ENCODE assay signal across 33 cellular contexts in the genomic region with DNA sequence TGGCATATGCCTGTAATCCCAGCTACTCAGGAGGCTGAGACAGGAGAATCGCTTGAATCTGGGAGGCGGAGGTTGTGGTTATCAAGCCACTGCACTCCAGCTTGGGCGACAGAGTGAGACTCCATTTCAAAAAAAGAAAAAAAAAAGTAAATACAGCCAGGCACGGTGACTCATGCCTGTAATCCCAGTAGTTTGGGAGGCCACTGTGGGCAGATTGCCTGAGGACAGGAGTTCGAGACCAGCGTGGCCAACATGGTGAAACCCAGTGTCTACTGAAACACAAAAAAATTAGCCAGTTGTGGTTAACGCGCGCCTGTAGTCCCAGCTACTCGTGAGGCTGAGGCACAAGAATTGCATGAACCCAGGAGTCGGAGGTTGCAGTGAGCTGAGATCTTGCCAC. TPM values are rescaled to one million over a fixed set of nuclear protein-coding genes. Genes with fewer than 3 reads are reported as not detected.
A peak's percentile ranks its signal among the peaks of the same experiment; 100 is the strongest.
DNase-seq lines count a peak whose midpoint lies in the region; ATAC-seq, FAIRE-seq and TF ChIP-seq lines count a peak whose summit lies in the region.
"Had no signal": no experiment of that assay in that cellular context is flagged by ENCODE, and none has a peak within 500 bp of the region (broad histone marks: within the 10 kb centered on the region; RNA-seq: fewer than 3 reads in every experiment).

No MANE protein-coding gene starts in this region.

- no peak for TF ChIP-seq POLR2A in K562 (conservative IDR thresholded peaks at IDR 0.05)

- no peaks in the 10 kb centered on the region for H3K36me3 ChIP-seq in K562 (ENCODE audit: control insufficient read depth, insufficient read depth, low read length)
- H3K36me3 ChIP-seq: breast epithelium, thoracic aorta had no signal

- H3K27me3 Mint-ChIP-seq in activated naive CD8-positive, alpha-beta T cell treated with anti-CD3 and anti-CD28 coated beads, Interleukin-2, amount 50 U/mL, for 24 hours: peaks cover 13% of the 10 kb centered on the region

- no peak for TF ChIP-seq EP300 in K562 (IDR thresholded peaks at IDR 0.05; ENCODE audit: low read length)

- H3K9ac ChIP-seq in K562 (ENCODE audit: insufficient read depth in 1 of 2, low read depth in 2 of 2, low read length in 2 of 2): no peak overlapping the region
- H3K9ac ChIP-seq: parathyroid adenoma had no signal

- intact Hi-C loops in K562 (cut with micrococcal nuclease): no loop called here
- intact Hi-C loops in head of caudate nucleus (cut with DNase I): no loop called here

- H3K9me3 ChIP-seq in K562 (replicated peaks; ENCODE audit: control insufficient read depth, insufficient read depth, low read depth, low read length): no peaks in the 10 kb centered on the region
- H3K9me3 ChIP-seq: breast epithelium, SJCRH30, thoracic aorta had no signal

- no peak overlapping the region for H3K4me3 ChIP-seq in K562
- H3K4me3 ChIP-seq: breast epithelium, SJCRH30, smooth muscle cell, thoracic aorta had no signal

- H3K36me3 Mint-ChIP-seq in activated naive CD8-positive, alpha-beta T cell treated with anti-CD3 and anti-CD28 coated beads, Interleukin-2, amount 50 U/mL, for 24 hours (ENCODE audit: low read depth): peaks cover 5% of the 10 kb centered on the region

- H3K4me2 ChIP-seq in K562 (ENCODE audit: insufficient read depth, low read length): no peak overlapping the region
- H3K4me2 ChIP-seq: GM23338, smooth muscle cell had no signal

- TF ChIP-seq RAD21 in K562 (CRISPR knock-in tag; conservative IDR thresholded peaks at IDR 0.05 in 1 of 2, IDR thresholded peaks at IDR 0.05 in 1 of 2): no peak

- H2AFZ ChIP-seq in K562 (ENCODE audit: low read depth, low read length): no peak overlapping the region
- H2AFZ ChIP-seq: parathyroid adenoma had no signal

- no peaks in the 10 kb centered on the region for H3K79me2 ChIP-seq in K562 (ENCODE audit: control insufficient read depth, insufficient read depth, low read length)

- in situ Hi-C loops in K562 (cut with MboI): no loop called here

- peaks cover 0 to 8% of the 10 kb centered on the region in 2 experiments; a peak in 2 of 5 replicates for H3K4me1 ChIP-seq in K562 (replicated peaks in 1 of 2; ENCODE audit: control insufficient read depth in 2 of 2, insufficient read depth in 2 of 2, low read length in 2 of 2)
- H3K4me1 ChIP-seq: breast epithelium, SJCRH30 had no signal

- H4K20me1 ChIP-seq in K562 (replicated peaks; ENCODE audit: control insufficient read depth, insufficient read depth, low read length): no peaks in the 10 kb centered on the region

- peaks cover 2 to 20% of the 10 kb centered on the region in 2 experiments; a peak in 4 of 5 replicates for H3K27me3 ChIP-seq in K562 (ENCODE audit: control insufficient read depth in 2 of 2, insufficient read depth in 2 of 2, low read length in 2 of 2)
- H3K27me3 ChIP-seq: breast epithelium, SJCRH30 had no signal

- POLR2A ChIA-PET in HEK293T (lab: Yijun Ruan, JAX) (no interaction called here), K562 (lab: Yijun Ruan, JAX) (interaction anchor here (0.6 kb wide), 1 partner anchor 8 kb away, joined by 4 read pairs; no protein-coding TSS in a partner anchor)

- no TSS peak for BruUV-seq in K562 (replicated peaks; lab: Mats Ljungman, UMichigan)

- no peak overlapping the region for H3K4me3 Mint-ChIP-seq in activated naive CD8-positive, alpha-beta T cell treated with anti-CD3 and anti-CD28 coated beads, Interleukin-2, amount 50 U/mL, for 24 hours

- no peak for ATAC-seq in K562
- no peak for ATAC-seq in activated naive CD8-positive, alpha-beta T cell treated with anti-CD3 and anti-CD28 coated beads, Interleukin-2, amount 50 U/mL, for 24 hours
- ATAC-seq: GM23338; left ventricle myocardium superior; stimulated activated naive CD8-positive, alpha-beta T cell treated with anti-CD3 and anti-CD28 coated beads, Interleukin-15, amount 100 ng/mL, for 72 hours had no signal

- H3K9me1 ChIP-seq in K562 (ENCODE audit: control insufficient read depth, insufficient read depth, low read length): no peaks in the 10 kb centered on the region

- no peak overlapping the region for H3K27ac ChIP-seq in K562 (ENCODE audit: extremely low read depth, low read depth, low read length)
- H3K27ac ChIP-seq: breast epithelium, HL-60, parathyroid adenoma, SJCRH30, thoracic aorta, WERI-Rb-1 had no signal

- no peak for FAIRE-seq in K562 (lab: Jason Lieb, UNC)

- H3K4me1 Mint-ChIP-seq in activated naive CD8-positive, alpha-beta T cell treated with anti-CD3 and anti-CD28 coated beads, Interleukin-2, amount 50 U/mL, for 24 hours: peaks cover 10% of the 10 kb centered on the region

- H3K27ac Mint-ChIP-seq in activated naive CD8-positive, alpha-beta T cell treated with anti-CD3 and anti-CD28 coated beads, Interleukin-2, amount 50 U/mL, for 24 hours: no peak overlapping the region
- H3K27ac Mint-ChIP-seq: activated naive CD8-positive, alpha-beta T cell; GM23338; stimulated activated naive CD8-positive, alpha-beta T cell treated with anti-CD3 and anti-CD28 coated beads, Interleukin-15, amount 100 ng/mL, for 72 hours had no signal

- DNase-seq in EH (ENCODE audit: low read depth) (peak; percentile 34), HEK293T (ENCODE audit: extremely low spot score) (no peak), K562 (ENCODE audit: extremely low read depth in 1 of 4, low spot score in 3 of 4) (peak in 1 of 4 experiments; percentile 12), renal cortical epithelial cell (ENCODE audit: low read depth) (peak; percentile 29), head of caudate nucleus (no peak)
- no peak for DNase-seq in stimulated activated CD4-positive, alpha-beta T cell treated with anti-CD3 and anti-CD28 coated beads, Interleukin-4, amount 100 ng/mL, for 4 hours
- DNase-seq in activated naive CD8-positive, alpha-beta T cell treated with anti-CD3 and anti-CD28 coated beads, Interleukin-2, amount 50 U/mL, for 24 hours: no peak
- DNase-seq: activated CD8-positive, alpha-beta memory T cell treated with anti-CD3 and anti-CD28 coated beads for 24 hours; activated effector memory CD4-positive, alpha-beta T cell treated with Interleukin-2 at 50 U/mL for 16 hours; activated T-cell treated with anti-CD3 and anti-CD28 coated beads, Interleukin-2, amount 50 U/mL, for 1 hour; anterior cingulate cortex; Calu3; DND-41; Kasumi-1; left ventricle myocardium superior; NCI-H1048; NCI-H446 treated with DMSO at 0.1 percent for 48 hours; NCI-H82; RPMI8226; stimulated activated CD4-positive, alpha-beta T cell treated with anti-CD3 and anti-CD28 coated beads, Interleukin-1b, Interleukin-23, amount 100 ng/mL, for 48 hours; stimulated activated CD8-positive, alpha-beta memory T cell treated with anti-CD3 and anti-CD28 coated beads, Interleukin-4, amount 100 ng/mL, for 48 hours; stimulated activated naive CD8-positive, alpha-beta T cell treated with anti-CD3 and anti-CD28 coated beads, Interleukin-15, amount 100 ng/mL, for 72 hours; SW 1271; T-helper 9 cell; WERI-Rb-1 had no signal

- TF ChIP-seq CTCF in K562 (IDR thresholded peaks at IDR 0.05 in 2 of 3, conservative IDR thresholded peaks at IDR 0.05 in 1 of 3; ENCODE audit: insufficient read depth in 2 of 3, low read depth in 1 of 3, low read length in 3 of 3): no peak

- CTCF ChIA-PET in HEK293T (lab: Yijun Ruan, JAX) (no interaction called here), K562 (lab: Yijun Ruan, JAX; ENCODE audit: low intra/inter-chr PET ratio) (no interaction called here)

- H3K9me3 Mint-ChIP-seq in activated naive CD8-positive, alpha-beta T cell treated with anti-CD3 and anti-CD28 coated beads, Interleukin-2, amount 50 U/mL, for 24 hours: no peaks in the 10 kb centered on the region
- H3K9me3 Mint-ChIP-seq: GM23338; stimulated activated naive CD8-positive, alpha-beta T cell treated with anti-CD3 and anti-CD28 coated beads, Interleukin-15, amount 100 ng/mL, for 72 hours had no signal

- WGBS in K562 (ENCODE audit: insufficient coverage, low coverage, missing lambda C conversion rate): 16% methylated on average over 10 of the region's 11 CpGs

RNA-seq across cellular contexts. Expression of gene NINL, which starts 1.5 kb away (rescaled TPM):
- 0.49 TPM in 1 of 2 replicates, not detected in the other for total RNA-seq in K562 (2011; cell fraction: chromatin; rRNA removed; ENCODE audit: low replicate concordance)
- 0.26 and 0.33 TPM in 2 replicates for total RNA-seq in K562 (2011; cell fraction: nucleolus; rRNA removed)
- 0.23 TPM in 1 of 2 replicates, not detected in the other for total RNA-seq in K562 (2011; cell fraction: nucleoplasm; rRNA removed)
- not detected in 2 replicates for total RNA-seq in K562 (2014; rRNA removed)
- total RNA-seq in K562 (2014; rRNA removed; fragmentation: Illumina TruSeq; extraction: Trizol): not detected in 2 replicates
- total RNA-seq in K562 (2015; rRNA removed; fragmentation: Illumina TruSeq; extraction: Trizol): 0.15 and 0.22 TPM in 2 replicates
- 0.04 and 0.11 TPM in 2 replicates for total RNA-seq in K562 (2021)
- 0.03 and 0.06 TPM in 2 replicates for polyA plus RNA-seq in K562 (2011; rRNA removed)
- polyA plus RNA-seq in K562 (2011; cell fraction: cytosol; rRNA removed): 0.01 TPM in 2 replicates
- 0.17 and 0.22 TPM in 2 replicates for polyA plus RNA-seq in K562 (2011; cell fraction: nucleus; rRNA removed)
- polyA plus RNA-seq in K562 (2012): 0.05 and 0.10 TPM in 2 replicates
- polyA plus RNA-seq in K562 (2014; fragmentation: Illumina TruSeq; extraction: Trizol): 0.03 TPM in 1 of 2 replicates, not detected in the other
- not detected for polyA plus RNA-seq in K562 (2014; fragmentation: Nextera tagmentation; extraction: Ambion mirVana)
- polyA plus RNA-seq in K562 (2014; rRNA removed): not detected in 2 replicates
- 0.21 TPM in 1 of 2 replicates, not detected in the other for polyA minus RNA-seq in K562 (2011; rRNA and poly(A)+ RNA removed)
- polyA minus RNA-seq in K562 (2011; cell fraction: cytosol; rRNA and poly(A)+ RNA removed): not detected in 2 replicates
- polyA minus RNA-seq in K562 (2011; cell fraction: nucleus; rRNA and poly(A)+ RNA removed): under 0.01 and 0.44 TPM in 2 replicates
- 11.8 and 26.5 TPM in 2 replicates for total RNA-seq in renal cortical epithelial cell

RNA-seq across cellular contexts. Expression of gene NANP, which starts 36.9 kb away (rescaled TPM):
- total RNA-seq in K562 (2011; cell fraction: chromatin; rRNA removed; ENCODE audit: low replicate concordance): 5.0 and 11.2 TPM in 2 replicates
- 4.0 and 5.0 TPM in 2 replicates for total RNA-seq in K562 (2011; cell fraction: nucleolus; rRNA removed)
- 7.5 and 10.3 TPM in 2 replicates for total RNA-seq in K562 (2011; cell fraction: nucleoplasm; rRNA removed)
- total RNA-seq in K562 (2014; rRNA removed) (5.4 TPM in 2 replicates), K562 (2014; rRNA removed; fragmentation: Illumina TruSeq; extraction: Trizol) (6.9 and 7.9 TPM in 2 replicates), K562 (2015; rRNA removed; fragmentation: Illumina TruSeq; extraction: Trizol) (5.7 and 6.3 TPM in 2 replicates), K562 (2021) (5.7 and 6.0 TPM in 2 replicates), renal cortical epithelial cell (8.2 and 8.9 TPM in 2 replicates)
- polyA plus RNA-seq in K562 (2011; rRNA removed) (7.1 and 8.2 TPM in 2 replicates), K562 (2014; fragmentation: Illumina TruSeq; extraction: Trizol) (7.3 and 8.4 TPM in 2 replicates), K562 (2014; fragmentation: Nextera tagmentation; extraction: Ambion mirVana) (1 to 10 TPM; 6.9 to 7.9 TPM), K562 (2014; rRNA removed) (5.4 and 7.5 TPM in 2 replicates)
- 3.5 and 6.0 TPM in 2 replicates for polyA plus RNA-seq in K562 (2011; cell fraction: cytosol; rRNA removed)
- polyA plus RNA-seq in K562 (2011; cell fraction: nucleus; rRNA removed): 2.1 and 3.2 TPM in 2 replicates
- 4.0 and 4.6 TPM in 2 replicates for polyA plus RNA-seq in K562 (2012)
- polyA minus RNA-seq in K562 (2011; rRNA and poly(A)+ RNA removed): 7.7 and 8.1 TPM in 2 replicates
- polyA minus RNA-seq in K562 (2011; cell fraction: cytosol; rRNA and poly(A)+ RNA removed): 2.6 and 3.9 TPM in 2 replicates
- 2.0 and 3.4 TPM in 2 replicates for polyA minus RNA-seq in K562 (2011; cell fraction: nucleus; rRNA and poly(A)+ RNA removed)

Comparison
In these comparisons a context has a peak if more than half of its experiments do, and no peak if none do; other contexts are left out.
1. DNase-seq: peak in EH (single experiment) and renal cortical epithelial cell (single experiment); none in HEK293T (single experiment), stimulated activated CD4-positive, alpha-beta T cell treated with anti-CD3 and anti-CD28 coated beads, Interleukin-4, amount 100 ng/mL, for 4 hours (0 of 2), head of caudate nucleus (0 of 42) and activated naive CD8-positive, alpha-beta T cell treated with anti-CD3 and anti-CD28 coated beads, Interleukin-2, amount 50 U/mL, for 24 hours (single experiment).